In the genomic region with DNA sequence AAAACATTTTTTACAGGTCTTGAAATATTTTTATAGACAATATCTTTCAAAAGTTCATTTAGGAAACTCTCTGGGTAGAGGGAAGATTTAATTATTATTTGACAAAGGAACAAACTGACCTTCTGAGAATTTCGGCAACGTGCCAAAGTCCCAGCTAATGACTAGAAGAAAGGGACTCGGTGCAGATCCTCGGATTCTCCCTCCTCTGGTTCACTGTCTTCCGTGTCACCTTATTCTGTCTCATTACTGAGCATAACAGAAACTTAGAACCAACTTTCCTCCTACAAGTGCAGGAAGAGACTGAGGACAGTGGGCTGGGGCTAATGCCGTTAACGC, we compare ENCODE assay signal across 24 cellular contexts.
DNase-seq lines count a peak whose midpoint lies in the region; ATAC-seq and TF ChIP-seq lines count a peak whose summit lies in the region.
"Had no signal": no experiment of that assay in that cellular context is flagged by ENCODE, and none has a peak within 500 bp of the region (broad histone marks: within the 10 kb centered on the region; RNA-seq: fewer than 3 reads in every experiment).

No MANE protein-coding gene starts in this region.

- ATAC-seq in IMR-90 (ENCODE audit: low read depth) (no peak), HG02571 (IDR thresholded peaks at IDR 0.05; ENCODE audit: unreplicated experiment) (no peak), GM19324 (IDR thresholded peaks at IDR 0.05; ENCODE audit: low FRiP score, unreplicated experiment) (no peak), GM19455 (IDR thresholded peaks at IDR 0.05; ENCODE audit: unreplicated experiment) (no peak)
- ATAC-seq in stimulated activated naive B cell treated with anti-CD40 and anti-IgM and Interleukin-4, amounts not matched to agents 10 μg/mL and 1 μg/mL and 100 μg/mL, for 72 hours (replicated peaks), result peak in 1 of 2 donors; percentile 40

- no peak for DNase-seq in IMR-90
- DNase-seq in hepatocyte (ENCODE audit: low spot score), result no peak
- no peak for DNase-seq in stimulated activated naive B cell treated with anti-CD40 and anti-IgM and Interleukin-4, amounts not matched to agents 10 μg/mL and 1 μg/mL and 100 μg/mL, for 72 hours
- DNase-seq in NCI-H748 (lab: John Stamatoyannopoulos, UW; ENCODE audit: unreplicated experiment), result no peak
- DNase-seq: activated CD4-positive, alpha-beta T cell treated with anti-CD3 and anti-CD28 coated beads for 4 hours; activated naive CD4-positive, alpha-beta T cell treated with Interleukin-2 at 50 U/mL for 16 hours; activated T-cell treated with anti-CD3 and anti-CD28 coated beads, Interleukin-2, amount 50 U/mL, for 48 hours; amniotic stem cell; CD4-positive, alpha-beta T cell; HCEC 1CT; KG1; MV-4-11; NCI-H1694 treated with DMSO at 0.1 percent for 48 hours; NCI-H2227 treated with DMSO at 0.1 percent for 48 hours; NCI-H748 treated with DMSO at 0.1 percent for 48 hours; OCI-M1; T-helper 1 cell; testis had no signal

- no CpG with 5 or more reads among the region's 7 CpGs for WGBS in IMR-90 (ENCODE audit: extremely low coverage in 2 of 2, insufficient read length in 1 of 2), 2 experiments
- WGBS in hepatocyte (ENCODE audit: low lambda C conversion rate, missing lambda C conversion rate), result 87% methylated on average over 7 of the region's 7 CpGs

- H3K27ac Mint-ChIP-seq in stimulated activated naive B cell treated with anti-CD40 and anti-IgM and Interleukin-4, amounts not matched to agents 10 μg/mL and 1 μg/mL and 100 μg/mL, for 72 hours, result no peak overlapping the region
- H3K27ac Mint-ChIP-seq: CD4-positive, alpha-beta T cell had no signal

- no peak overlapping the region for H2AK9ac ChIP-seq in IMR-90 (replicated peaks; ENCODE audit: low read depth, low read length, poor library complexity)

- H3K23ac ChIP-seq in IMR-90 (ENCODE audit: low read depth, low read length), result no peak overlapping the region

- H4K5ac ChIP-seq in IMR-90 (ENCODE audit: low read depth, low read length), result no peak overlapping the region

- no peak overlapping the region for H3K27ac ChIP-seq in IMR-90 (ENCODE audit: insufficient read depth, low read length)
- H3K27ac ChIP-seq in cingulate gyrus (ENCODE audit: low read depth, low read length), result peak overlapping the region; percentile 73
- H3K27ac ChIP-seq in hepatocyte, result peak overlapping the region; percentile 55
- H3K27ac ChIP-seq: testis had no signal

- no peak overlapping the region for H3K56ac ChIP-seq in IMR-90 (ENCODE audit: extremely low read depth, insufficient read depth, low read length)

- H3K4me2 ChIP-seq in IMR-90 (ENCODE audit: low read depth, low read length) (no peak overlapping the region), hepatocyte (no peak overlapping the region)

- intact Hi-C loops in IMR-90 (cut with micrococcal nuclease), result no loop called here

- H3K4me1 ChIP-seq in IMR-90 (ENCODE audit: control insufficient read depth, insufficient read depth, low read length), result peaks cover 7% of the 10 kb centered on the region; the same call in 1 of the 2 replicates
- H3K4me1 ChIP-seq in hepatocyte (ENCODE audit: insufficient read depth), result peaks cover 22% of the 10 kb centered on the region
- H3K4me1 ChIP-seq: breast epithelium, testis had no signal

- peaks cover 2 to 26% of the 10 kb centered on the region in 2 donors for H3K4me1 Mint-ChIP-seq in stimulated activated naive B cell treated with anti-CD40 and anti-IgM and Interleukin-4, amounts not matched to agents 10 μg/mL and 1 μg/mL and 100 μg/mL, for 72 hours

- H2AK5ac ChIP-seq in IMR-90 (ENCODE audit: low read depth, low read length), result no peak overlapping the region

- H3K79me2 ChIP-seq in hepatocyte, result no peaks in the 10 kb centered on the region

- TF ChIP-seq CTCF in IMR-90 (conservative IDR thresholded peaks at IDR 0.05; ENCODE audit: low read depth, low read length) (no peak), hepatocyte (IDR thresholded peaks at IDR 0.05; ENCODE audit: poor library complexity) (no peak)

- H3K4me3 ChIP-seq in IMR-90 (ENCODE audit: insufficient read depth, low read depth, low read length), result no peak overlapping the region
- H3K4me3 ChIP-seq in hepatocyte, result no peak overlapping the region
- H3K4me3 ChIP-seq: testis had no signal

- H3K36me3 ChIP-seq in IMR-90 (ENCODE audit: control insufficient read depth, insufficient read depth, low read length), result no peaks in the 10 kb centered on the region
- no peaks in the 10 kb centered on the region for H3K36me3 ChIP-seq in hepatocyte (replicated peaks; ENCODE audit: insufficient read depth, low read depth)
- H3K36me3 ChIP-seq: breast epithelium had no signal

- H3K9me3 ChIP-seq in IMR-90 (ENCODE audit: control insufficient read depth, insufficient read depth, low read length) (no peaks in the 10 kb centered on the region), hepatocyte (ENCODE audit: low read depth) (no peaks in the 10 kb centered on the region)
- H3K9me3 ChIP-seq: breast epithelium, testis had no signal

- H3K9me2 ChIP-seq in hepatocyte (replicated peaks; ENCODE audit: insufficient read depth), result no peaks in the 10 kb centered on the region

- no peaks in the 10 kb centered on the region for H3K36me3 Mint-ChIP-seq in stimulated activated naive B cell treated with anti-CD40 and anti-IgM and Interleukin-4, amounts not matched to agents 10 μg/mL and 1 μg/mL and 100 μg/mL, for 72 hours

- no peak overlapping the region; the same call in 1 of the 2 replicates for H2BK20ac ChIP-seq in IMR-90 (ENCODE audit: low read depth, low read length)

- H4K8ac ChIP-seq in IMR-90 (ENCODE audit: low read depth in 2 of 2, low read length in 2 of 2), result peak overlapping the region; percentile 24 to 36; a peak in 2 of 4 replicates

- in situ Hi-C loops in IMR-90 (cut with MboI; ENCODE audit: low sequenced_read_pairs), result no loop called here

- no TSS peak for BruUV-seq in IMR-90 (replicated peaks; lab: Mats Ljungman, UMichigan)

- peak overlapping the region; percentile 48 to 66 for H3K4me3 Mint-ChIP-seq in stimulated activated naive B cell treated with anti-CD40 and anti-IgM and Interleukin-4, amounts not matched to agents 10 μg/mL and 1 μg/mL and 100 μg/mL, for 72 hours
- H3K4me3 Mint-ChIP-seq: CD4-positive, alpha-beta T cell; neural crest cell had no signal

- no peak overlapping the region for H2BK5ac ChIP-seq in IMR-90 (ENCODE audit: low read depth, low read length, poor library complexity, severe bottlenecking)

- no peak for TF ChIP-seq RAD21 in IMR-90 (IDR thresholded peaks at IDR 0.05; ENCODE audit: low read length)

- H2BK15ac ChIP-seq in IMR-90 (ENCODE audit: low read depth, low read length), result 0 out of 3 replicates have a peak overlapping the region, but pooled peaks have one; percentile 42

- no peak overlapping the region for H2AFZ ChIP-seq in IMR-90 (replicated peaks; ENCODE audit: low read length, poor library complexity)
- no peak overlapping the region for H2AFZ ChIP-seq in hepatocyte

- H3K18ac ChIP-seq in IMR-90 (ENCODE audit: low read depth, low read length), result peak overlapping the region; percentile 54; the same call in 1 of the 2 replicates

- H3K9me1 ChIP-seq in IMR-90 (ENCODE audit: insufficient read depth, low read length), result peaks cover 6% of the 10 kb centered on the region

- CTCF ChIA-PET in IMR-90 (lab: Yijun Ruan, JAX), result interaction anchor here (0.8 to 0.9 kb wide), 2 partner anchors 8 to 175 kb away, joined by 3 read pairs; no protein-coding TSS in a partner anchor

- no peaks in the 10 kb centered on the region for H3K9me3 Mint-ChIP-seq in stimulated activated naive B cell treated with anti-CD40 and anti-IgM and Interleukin-4, amounts not matched to agents 10 μg/mL and 1 μg/mL and 100 μg/mL, for 72 hours
- H3K9me3 Mint-ChIP-seq: CD4-positive, alpha-beta T cell had no signal

- no peak overlapping the region for H3K14ac ChIP-seq in IMR-90 (replicated peaks; ENCODE audit: low read depth, low read length)

- H3K27me3 ChIP-seq in IMR-90 (ENCODE audit: control insufficient read depth, insufficient read depth, low read length), result no peaks in the 10 kb centered on the region
- H3K27me3 ChIP-seq in hepatocyte, result no peaks in the 10 kb centered on the region
- H3K27me3 ChIP-seq: breast epithelium, testis had no signal

- no peak overlapping the region for H4K91ac ChIP-seq in IMR-90 (ENCODE audit: insufficient read depth, low read depth, low read length)

- no peaks in the 10 kb centered on the region for H3K79me1 ChIP-seq in IMR-90 (ENCODE audit: low read depth in 1 of 2, low read length in 2 of 2)

- no peak for TF ChIP-seq POLR2A in IMR-90 (IDR thresholded peaks at IDR 0.05; ENCODE audit: low read depth, low read length)

- peaks cover 0 to 4% of the 10 kb centered on the region in 2 donors for H3K27me3 Mint-ChIP-seq in stimulated activated naive B cell treated with anti-CD40 and anti-IgM and Interleukin-4, amounts not matched to agents 10 μg/mL and 1 μg/mL and 100 μg/mL, for 72 hours

- H3K4ac ChIP-seq in IMR-90 (ENCODE audit: low read depth, low read length), result peak overlapping the region; percentile 25; the same call in 1 of the 2 replicates

- dilution Hi-C loops in IMR-90 (cut with HindIII; ENCODE audit: low sequenced_read_pairs, unreplicated experiment), result no loop called here

- H3K9ac ChIP-seq in IMR-90 (ENCODE audit: low read depth, low read length), result no peak overlapping the region

- POLR2A ChIA-PET in IMR-90 (lab: Charles Lee; ENCODE audit: unreplicated experiment), result no interaction called here

- H2BK120ac ChIP-seq in IMR-90 (ENCODE audit: low read depth, low read length), result no peak overlapping the region

- H4K20me1 ChIP-seq in IMR-90 (ENCODE audit: insufficient read depth, low read length) (no peaks in the 10 kb centered on the region), hepatocyte (ENCODE audit: insufficient read depth, poor library complexity, severe bottlenecking) (no peaks in the 10 kb centered on the region)

TF ChIP-seq in IMR-90, 13 proteins besides CTCF, POLR2A, EP300 and RAD21:
- TF ChIP-seq CEBPB (IDR thresholded peaks at IDR 0.05; ENCODE audit: low read depth, low read length) (no peak), MXI1 (IDR thresholded peaks at IDR 0.05; ENCODE audit: borderline replicate concordance, low read depth, low read length) (no peak), FOS (IDR thresholded peaks at IDR 0.05; ENCODE audit: low read depth, low read length) (no peak), NFE2L2 (IDR thresholded peaks at IDR 0.05; ENCODE audit: low read depth, low read length) (no peak)
